6 cellular contexts compared by ENCODE assay signal in the genomic region with DNA sequence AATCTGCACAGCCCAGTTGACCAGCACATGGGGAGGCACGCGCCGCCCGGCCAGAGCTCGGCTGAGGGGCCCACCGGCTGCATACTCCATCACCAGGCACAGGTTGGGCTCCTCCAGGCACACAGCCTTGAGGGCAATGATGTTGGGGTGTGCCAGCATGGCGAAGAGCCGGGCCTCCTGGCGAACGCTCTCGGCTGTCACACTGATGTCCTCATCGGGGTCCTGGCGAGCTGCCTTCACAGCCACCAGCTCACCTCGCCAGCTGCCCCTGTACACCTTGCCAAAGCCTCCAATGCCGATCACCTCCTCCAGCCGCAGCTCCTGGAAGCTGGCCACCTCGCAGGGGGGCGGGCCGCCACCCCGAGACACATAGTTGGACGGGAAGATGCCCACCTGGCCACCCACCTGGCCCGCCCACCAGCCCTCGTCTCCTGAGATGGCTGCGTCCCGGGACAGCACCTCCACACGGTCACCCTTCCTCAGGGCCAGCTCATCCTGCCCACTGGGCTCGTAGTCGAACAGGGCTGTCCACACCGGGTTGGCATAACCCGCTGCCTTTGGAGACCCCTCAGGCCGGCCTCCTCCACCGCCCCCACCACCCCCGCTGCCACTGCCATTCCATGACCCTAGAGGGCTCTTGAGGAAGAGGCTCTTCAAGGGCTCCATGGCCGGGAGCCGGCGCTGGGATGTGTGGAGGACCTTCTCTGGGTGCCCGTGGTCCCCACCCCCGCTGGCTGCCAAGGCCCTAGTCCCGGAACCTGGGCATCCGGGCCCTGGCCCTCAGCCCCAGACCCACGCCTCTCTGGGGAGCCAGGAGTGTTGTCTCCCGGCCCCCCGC. TPM values are rescaled to one million over a fixed set of nuclear protein-coding genes. Genes with fewer than 3 reads are reported as not detected.
DNase-seq lines count a peak whose midpoint lies in the region; FAIRE-seq and TF ChIP-seq lines count a peak whose summit lies in the region.

No MANE protein-coding gene starts in this region.

- H3K27me3 ChIP-seq in BJ (ENCODE audit: control insufficient read depth, insufficient read depth, low read length) = no peaks in the 10 kb centered on the region
- no peaks in the 10 kb centered on the region for H3K27me3 ChIP-seq in right atrium auricular region

- no peak for FAIRE-seq in RCC 7860 (lab: Jason Lieb, UNC)

- H3K27me3 Mint-ChIP-seq in type B pancreatic cell = no peaks in the 10 kb centered on the region

- DNase-seq in BJ (ENCODE audit: low read depth) (no peak), RPMI8226 (peak; percentile 44), right atrium auricular region (ENCODE audit: low spot score) (no peak), type B pancreatic cell (ENCODE audit: extremely low spot score, unreplicated experiment) (no peak), superior temporal gyrus (ENCODE audit: extremely low spot score) (no peak), RCC 7860 (ENCODE audit: low spot score) (no peak)

- TF ChIP-seq CTCF in BJ (IDR thresholded peaks at IDR 0.05; ENCODE audit: insufficient read depth, low read depth, low read length) (no peak), right atrium auricular region (IDR thresholded peaks at IDR 0.05) (no peak), type B pancreatic cell (conservative IDR thresholded peaks at IDR 0.05) (no peak)

- H3K36me3 ChIP-seq in BJ (ENCODE audit: control insufficient read depth, insufficient read depth, low read length) (peaks cover 19% of the 10 kb centered on the region), right atrium auricular region (peaks cover 11% of the 10 kb centered on the region)

- no peaks in the 10 kb centered on the region for H3K9me3 Mint-ChIP-seq in type B pancreatic cell

- peaks cover 8% of the 10 kb centered on the region for H3K36me3 Mint-ChIP-seq in type B pancreatic cell

- peak overlapping the region; percentile 73 for H3K27ac Mint-ChIP-seq in type B pancreatic cell

- POLR2A ChIA-PET in BJ (lab: Charles Lee) = interaction anchor here (0.6 kb wide), 1 partner anchor 11 kb away, joined by 5 read pairs; no protein-coding TSS in a partner anchor

- peak overlapping the region; percentile 65 for H3K4me3 Mint-ChIP-seq in type B pancreatic cell

- no peaks in the 10 kb centered on the region for H3K9me3 ChIP-seq in right atrium auricular region

- peaks cover 31% of the 10 kb centered on the region for H3K4me1 Mint-ChIP-seq in type B pancreatic cell (ENCODE audit: unreplicated experiment)

- peak overlapping the region; percentile 89 to 91 for H3K27ac ChIP-seq in right atrium auricular region

- CTCF ChIA-PET in BJ (lab: Yijun Ruan, JAX) = interaction anchor here (1.0 to 2.6 kb wide), 7 partner anchors 19 to 73 kb away, joined by 3 to 14 read pairs (median 4); no protein-coding TSS in a partner anchor

- H3K4me1 ChIP-seq in right atrium auricular region = peaks cover 0 to 74% of the 10 kb centered on the region in 2 donors

- peak overlapping the region; percentile 59 for H3K4me3 ChIP-seq in BJ (ENCODE audit: low read depth, low read length)
- H3K4me3 ChIP-seq in right atrium auricular region = peak overlapping the region; percentile 58 to 77

RNA-seq across cellular contexts. Expression of gene MAP3K11, which starts 0.7 kb away (rescaled TPM):
- polyA plus RNA-seq in BJ (2011; rRNA removed) = 11.7 and 18.1 TPM in 2 replicates
- polyA minus RNA-seq in BJ (2011; rRNA and poly(A)+ RNA removed) = 14.3 and 18.0 TPM in 2 replicates
- total RNA-seq in right atrium auricular region (10 to 100 TPM; 21.1 to 30.5 TPM), type B pancreatic cell (ENCODE audit: low replicate concordance) (56.7 and 61.9 TPM in 2 replicates)

RNA-seq across cellular contexts. Expression of gene PCNX3, which starts 2.3 kb away (rescaled TPM):
- polyA plus RNA-seq in BJ (2011; rRNA removed) = 9.8 and 19.7 TPM in 2 replicates
- 25.0 and 25.7 TPM in 2 replicates for polyA minus RNA-seq in BJ (2011; rRNA and poly(A)+ RNA removed)
- total RNA-seq in right atrium auricular region (10 to 100 TPM; 16.1 to 21.8 TPM), type B pancreatic cell (ENCODE audit: low replicate concordance) (44.9 and 49.2 TPM in 2 replicates)

RNA-seq across cellular contexts. Expression of gene KCNK7, which starts 17.7 kb away (rescaled TPM):
- 0.06 and 0.07 TPM in 2 replicates for polyA plus RNA-seq in BJ (2011; rRNA removed)
- polyA minus RNA-seq in BJ (2011; rRNA and poly(A)+ RNA removed) = not detected in 2 replicates
- total RNA-seq in right atrium auricular region = under 1 TPM in 1 of 2 donors, not detected in 1; 0.39 TPM
- total RNA-seq in type B pancreatic cell (ENCODE audit: low replicate concordance) = 0.36 and 1.1 TPM in 2 replicates

RNA-seq across cellular contexts. Expression of gene SIPA1, which starts 24.6 kb away (rescaled TPM):
- polyA plus RNA-seq in BJ (2011; rRNA removed) = 13.4 and 21.6 TPM in 2 replicates
- 19.5 and 34.3 TPM in 2 replicates for polyA minus RNA-seq in BJ (2011; rRNA and poly(A)+ RNA removed)
- 10 to 100 TPM; 14.5 to 29.6 TPM for total RNA-seq in right atrium auricular region
- total RNA-seq in type B pancreatic cell (ENCODE audit: low replicate concordance) = 26.5 and 26.8 TPM in 2 replicates

RNA-seq across cellular contexts. Expression of gene EHBP1L1, which starts 37.5 kb away (rescaled TPM):
- 17.9 and 30.9 TPM in 2 replicates for polyA plus RNA-seq in BJ (2011; rRNA removed)
- polyA minus RNA-seq in BJ (2011; rRNA and poly(A)+ RNA removed) = 28.1 and 30.8 TPM in 2 replicates
- 10 to 100 TPM; 20.5 to 85.3 TPM for total RNA-seq in right atrium auricular region
- 10.9 and 14.7 TPM in 2 replicates for total RNA-seq in type B pancreatic cell (ENCODE audit: low replicate concordance)
